ENCODE assay signal across 10 cellular contexts in the genomic region with DNA sequence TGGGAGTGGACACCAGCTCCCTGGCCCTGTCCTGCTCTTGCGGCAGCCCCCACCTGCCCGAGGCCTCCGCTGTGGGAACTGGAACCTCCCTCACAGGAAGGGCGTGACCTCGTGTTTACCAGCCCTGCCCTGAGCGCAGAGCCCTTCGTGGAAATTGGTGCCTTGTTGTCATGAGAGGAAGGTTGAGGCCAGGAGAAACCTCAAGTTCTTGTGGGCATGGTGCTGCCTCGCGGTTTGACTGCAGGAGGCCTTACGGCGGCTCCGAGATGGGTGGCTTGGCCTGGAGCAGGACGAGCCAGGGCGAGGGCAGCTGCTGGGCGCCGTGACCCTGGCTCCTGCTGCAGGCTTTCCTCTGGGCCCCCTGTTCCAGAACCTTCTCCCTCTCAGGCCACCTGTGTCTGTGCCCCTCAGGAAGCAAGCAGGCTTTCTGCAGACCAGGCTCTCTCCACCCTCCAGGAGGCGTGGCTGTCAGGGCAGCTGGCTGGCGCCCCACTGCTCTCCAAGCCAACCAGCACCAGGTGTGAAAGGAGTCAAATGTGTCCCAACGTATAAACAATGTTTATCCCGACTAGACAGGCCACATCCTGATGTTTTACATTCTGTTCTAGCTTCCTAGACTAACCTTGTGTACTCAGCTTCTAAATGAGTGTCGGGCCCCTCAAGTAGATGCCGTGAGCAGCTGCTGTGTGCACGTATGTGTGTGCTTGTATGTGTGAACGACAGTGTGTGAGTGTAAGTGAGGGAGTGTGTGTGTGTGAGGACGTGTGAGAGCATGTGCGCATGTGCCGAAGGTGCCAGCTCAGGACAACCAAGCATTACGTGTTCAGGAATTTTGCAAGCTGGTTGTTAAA. TPM values are rescaled to one million over a fixed set of nuclear protein-coding genes. Genes with fewer than 3 reads are reported as not detected.
DNase-seq lines count a peak whose midpoint lies in the region; ATAC-seq and TF ChIP-seq lines count a peak whose summit lies in the region.
"Had no signal": no experiment of that assay in that cellular context is flagged by ENCODE, and none has a peak within 500 bp of the region (broad histone marks: within the 10 kb centered on the region; RNA-seq: fewer than 3 reads in every experiment).

No MANE protein-coding gene starts in this region.

- WGBS in body of pancreas, 2 donors: 36 to 57% methylated on average over 22 to 28 of the region's 28 CpGs

- CTCF ChIA-PET in MCF 10A (lab: Yijun Ruan, JAX): no interaction called here

- POLR2A ChIA-PET in MCF 10A (lab: Yijun Ruan, JAX): no interaction called here

- ATAC-seq in body of pancreas (peak; percentile 86), GM21619 (IDR thresholded peaks at IDR 0.05; ENCODE audit: unreplicated experiment) (no peak), GM21390 (IDR thresholded peaks at IDR 0.05; ENCODE audit: unreplicated experiment) (no peak), HG03139 (IDR thresholded peaks at IDR 0.05; ENCODE audit: unreplicated experiment) (no peak)

- H3K27ac ChIP-seq in body of pancreas: peak overlapping the region; percentile 72 to 87 (median 82)

- H3K9me3 Mint-ChIP-seq in MCF 10A (ENCODE audit: unreplicated experiment): no peaks in the 10 kb centered on the region

- intact Hi-C loops in body of pancreas (cut with DNase I): no loop called here
- intact Hi-C loops in MCF 10A (cut with micrococcal nuclease): no loop called here

- no peak overlapping the region for H3K4me3 Mint-ChIP-seq in MCF 10A (ENCODE audit: unreplicated experiment)

- no peaks in the 10 kb centered on the region for H3K36me3 Mint-ChIP-seq in MCF 10A (ENCODE audit: insufficient read depth, unreplicated experiment)

- no peaks in the 10 kb centered on the region for H3K27me3 ChIP-seq in body of pancreas

- peaks cover 29% of the 10 kb centered on the region for H3K4me1 ChIP-seq in body of pancreas

- peaks cover 10% of the 10 kb centered on the region for H3K27me3 Mint-ChIP-seq in MCF 10A (ENCODE audit: insufficient read depth, unreplicated experiment)

- no peaks in the 10 kb centered on the region for H3K9me3 ChIP-seq in body of pancreas

- H3K36me3 ChIP-seq in body of pancreas (replicated peaks in 1 of 2; ENCODE audit: insufficient read depth in 1 of 2, low read depth in 2 of 2): no peaks in the 10 kb centered on the region

- DNase-seq in NB4 (ENCODE audit: low read depth) (peak; percentile 42), SW480 (ENCODE audit: low spot score) (peak; percentile 66), body of pancreas (peak; percentile 81 to 89 (median 87)), MCF 10A (ENCODE audit: unreplicated experiment) (no peak)
- peak in 2 of 3 donors; percentile 37 for DNase-seq in stimulated activated CD4-positive, alpha-beta T cell treated with anti-CD3 and anti-CD28 coated beads, Interleukin-12 subunit alpha, Interleukin-12 subunit beta, amount 100 ng/mL, for 48 hours (ENCODE audit: low read depth in 2 of 3, low spot score in 1 of 3)

- TF ChIP-seq POLR2A in NB4 (IDR thresholded peaks at IDR 0.05; ENCODE audit: extremely low read depth, insufficient read length) (no peak), body of pancreas (IDR thresholded peaks at IDR 0.05) (no peak)

- H3K4me1 Mint-ChIP-seq in MCF 10A (ENCODE audit: insufficient read depth, unreplicated experiment): no peaks in the 10 kb centered on the region

- no TSS peak for BruUV-seq in MCF 10A (replicated peaks; lab: Mats Ljungman, UMichigan)

- TF ChIP-seq CTCF in NB4 (IDR thresholded peaks at IDR 0.05; ENCODE audit: low read depth, low read length): no peak
- TF ChIP-seq CTCF in body of pancreas (IDR thresholded peaks at IDR 0.05): peak in 2 of 7 experiments; percentile 6 to 18
- no peak for TF ChIP-seq CTCF in MCF 10A (IDR thresholded peaks at IDR 0.05; ENCODE audit: unreplicated experiment)

- H3K27ac Mint-ChIP-seq in MCF 10A (ENCODE audit: low read depth, unreplicated experiment): no peak overlapping the region

- H3K4me3 ChIP-seq in NB4 (ENCODE audit: low read depth, low read length) (no peak overlapping the region), body of pancreas (no peak overlapping the region)

RNA-seq across cellular contexts. Expression of gene RASA3, which starts 10.4 kb away (rescaled TPM):
- total RNA-seq in body of pancreas: 10 to 100 TPM; 10.2 to 19.2 TPM
- 9.1 and 12.1 TPM in 2 replicates for total RNA-seq in MCF 10A (2022)

RNA-seq across cellular contexts. Expression of gene CFAP97D2, which starts 36.2 kb away (rescaled TPM):
- total RNA-seq in body of pancreas: not detected
- total RNA-seq in MCF 10A (2022): not detected in 2 replicates
- total RNA-seq: dermis microvascular lymphatic vessel endothelial cell, HT1080 had no signal
